9 cellular contexts compared by ENCODE assay signal in the genomic region with DNA sequence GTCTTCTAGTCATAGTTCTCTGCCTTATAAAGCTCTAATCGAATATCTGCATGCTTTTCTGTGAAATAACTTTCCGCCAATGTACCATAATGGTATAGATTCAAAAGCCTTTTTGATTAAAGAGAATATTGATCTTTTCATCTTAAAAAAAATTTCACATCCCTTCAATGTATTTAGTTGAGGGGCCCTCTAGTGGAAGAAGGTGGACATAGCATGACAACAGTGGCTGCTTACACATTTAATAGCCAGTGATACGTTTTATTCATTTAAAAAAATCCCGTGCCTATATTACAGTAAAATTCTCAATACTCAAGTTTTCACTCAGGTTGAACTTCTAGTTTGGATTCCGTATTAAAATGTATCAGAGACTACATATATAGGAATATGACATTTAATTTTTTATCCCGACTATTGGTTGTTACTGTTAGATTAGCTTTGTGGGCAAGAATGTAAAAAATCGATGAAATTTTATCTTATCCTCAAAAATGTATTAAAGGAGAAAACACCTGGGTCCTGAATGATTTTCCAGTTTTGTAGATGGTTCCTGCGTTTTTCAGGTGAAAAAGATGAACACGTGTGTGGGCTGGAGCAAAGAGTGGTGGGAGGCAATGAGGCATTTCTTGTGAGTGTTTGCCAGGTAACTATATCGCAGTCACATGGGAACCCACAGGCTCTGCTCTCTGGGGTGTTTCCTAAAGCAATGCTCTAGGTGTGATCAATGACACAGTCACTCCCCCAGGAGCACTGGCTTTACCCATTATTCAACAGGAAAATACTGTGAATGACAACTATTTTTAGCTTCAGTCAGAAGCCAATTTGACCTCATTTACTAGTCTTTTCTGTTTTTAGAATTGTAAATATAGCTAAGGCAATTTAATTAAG. TPM values are rescaled to one million over a fixed set of nuclear protein-coding genes. Genes with fewer than 3 reads are reported as not detected.
DNase-seq lines count a peak whose midpoint lies in the region; ATAC-seq, FAIRE-seq and TF ChIP-seq lines count a peak whose summit lies in the region.
"Had no signal": no experiment of that assay in that cellular context is flagged by ENCODE, and none has a peak within 500 bp of the region (broad histone marks: within the 10 kb centered on the region; RNA-seq: fewer than 3 reads in every experiment).

No MANE protein-coding gene starts in this region.

- H3K27ac ChIP-seq in VCaP (no peak overlapping the region), gastroesophageal sphincter (no peak overlapping the region), vagina (no peak overlapping the region), ovary (no peak overlapping the region)
- H3K27ac ChIP-seq: skin epidermis had no signal

- TF ChIP-seq POLR2A in gastroesophageal sphincter (IDR thresholded peaks at IDR 0.05): no peak
- no peak for TF ChIP-seq POLR2A in vagina (IDR thresholded peaks at IDR 0.05)
- no peak for TF ChIP-seq POLR2A in ovary (IDR thresholded peaks at IDR 0.05)

- TF ChIP-seq CTCF in D721Med (IDR thresholded peaks at IDR 0.05; ENCODE audit: insufficient read depth, missing control alignments) (peak; percentile 70), VCaP (conservative IDR thresholded peaks at IDR 0.05) (peak; percentile 81), gastroesophageal sphincter (IDR thresholded peaks at IDR 0.05) (peak; percentile 38 to 68 (median 45)), vagina (IDR thresholded peaks at IDR 0.05) (peak in 1 of 3 experiments; percentile 35), ovary (IDR thresholded peaks at IDR 0.05) (peak in 1 of 3 donors; percentile 24)

- no peak overlapping the region for H3K4me3 ChIP-seq in gastroesophageal sphincter
- H3K4me3 ChIP-seq in vagina: no peak overlapping the region
- H3K4me3 ChIP-seq in ovary: no peak overlapping the region
- H3K4me3 ChIP-seq: skin epidermis had no signal

- TF ChIP-seq EP300 in gastroesophageal sphincter (IDR thresholded peaks at IDR 0.05): no peak
- TF ChIP-seq EP300 in ovary (IDR thresholded peaks at IDR 0.05): no peak

- no peaks in the 10 kb centered on the region for H3K36me3 ChIP-seq in gastroesophageal sphincter
- no peaks in the 10 kb centered on the region for H3K36me3 ChIP-seq in vagina
- H3K36me3 ChIP-seq in ovary: no peaks in the 10 kb centered on the region

- ATAC-seq in GM19043 (IDR thresholded peaks at IDR 0.05; ENCODE audit: low read depth, unreplicated experiment) (peak; percentile 58), gastroesophageal sphincter (no peak)

- FAIRE-seq in D721Med (lab: Jason Lieb, UNC): no peak

- no peaks in the 10 kb centered on the region for H3K9me3 ChIP-seq in gastroesophageal sphincter
- no peaks in the 10 kb centered on the region for H3K9me3 ChIP-seq in vagina
- no peaks in the 10 kb centered on the region for H3K9me3 ChIP-seq in ovary

- DNase-seq in D721Med (ENCODE audit: insufficient read length, low spot score) (no peak), HS-5 (ENCODE audit: low read depth) (peak; percentile 13), vagina (ENCODE audit: extremely low spot score in 2 of 2) (no peak), ovary (no peak)
- peak; percentile 19 to 27 for DNase-seq in stimulated activated CD4-positive, alpha-beta T cell treated with anti-CD3 and anti-CD28 coated beads, Interleukin-2, amount 100 ng/mL, for 24 hours

- intact Hi-C loops in vagina (cut with DNase I): no loop called here
- intact Hi-C loops in ovary (cut with DNase I): no loop called here

- H3K27me3 ChIP-seq in gastroesophageal sphincter: peaks cover 17% of the 10 kb centered on the region
- H3K27me3 ChIP-seq in vagina: no peaks in the 10 kb centered on the region
- H3K27me3 ChIP-seq in ovary: no peaks in the 10 kb centered on the region

- WGBS in gastroesophageal sphincter (ENCODE audit: low coverage in 1 of 2), 2 donors: 26 to 31% methylated on average over 8 to 10 of the region's 10 CpGs
- 25 to 31% (median 29%) methylated on average over 10 of the region's 10 CpGs for WGBS in ovary, 3 donors

- H3K4me1 ChIP-seq in gastroesophageal sphincter: no peaks in the 10 kb centered on the region
- H3K4me1 ChIP-seq in vagina: no peaks in the 10 kb centered on the region
- H3K4me1 ChIP-seq in ovary (ENCODE audit: insufficient read depth): no peaks in the 10 kb centered on the region

RNA-seq across cellular contexts. Expression of a gene that starts 24.1 kb away (rescaled TPM):
- total RNA-seq in gastroesophageal sphincter (not detected), vagina (not detected), ovary (1 to 10 TPM in 3 of 7 donors, not detected in 4; 3.1 to 7.0 (median 4.4) TPM)
- 1 to 10 TPM in 1 of 2 donors, not detected in 1; 3.2 TPM for polyA plus RNA-seq in ovary

Comparison
In these comparisons a context has a peak if more than half of its experiments do, and no peak if none do; other contexts are left out.
1. DNase-seq: peak in HS-5 (single experiment) and stimulated activated CD4-positive, alpha-beta T cell treated with anti-CD3 and anti-CD28 coated beads, Interleukin-2, amount 100 ng/mL, for 24 hours (2 of 2); none in D721Med (single experiment), vagina (0 of 2) and ovary (0 of 5).